Comparison of ENCODE assay signal across 12 cellular contexts in the genomic region with DNA sequence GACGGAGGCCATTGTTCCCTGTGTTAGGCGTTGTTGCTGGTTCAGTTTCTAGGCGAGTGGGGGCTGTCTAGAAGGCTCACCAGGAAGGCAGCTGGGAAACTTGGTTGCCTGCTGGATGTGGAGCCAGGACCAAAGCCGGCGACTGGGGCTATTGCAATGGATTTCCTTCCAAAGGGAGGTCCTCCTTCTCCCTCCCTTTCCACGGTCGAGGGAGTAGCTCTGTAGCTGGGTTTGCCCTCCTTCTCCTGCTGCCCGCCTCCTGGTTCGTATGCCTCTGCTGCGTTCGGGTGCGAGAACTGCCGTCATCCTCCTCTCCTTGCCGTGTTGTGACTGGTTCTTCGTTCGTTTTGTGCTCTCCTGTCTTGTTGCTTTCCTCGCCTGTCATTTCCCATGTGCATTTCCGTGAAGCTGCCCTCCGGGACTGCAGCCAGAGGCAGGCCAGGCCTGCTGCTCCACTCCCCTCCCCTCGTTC.
DNase-seq lines count a peak whose midpoint lies in the region; ATAC-seq and TF ChIP-seq lines count a peak whose summit lies in the region.
"Had no signal": no experiment of that assay in that cellular context is flagged by ENCODE, and none has a peak within 500 bp of the region (broad histone marks: within the 10 kb centered on the region; RNA-seq: fewer than 3 reads in every experiment).

No MANE protein-coding gene starts in this region.

- H3K27ac ChIP-seq in GM23248, result no peak overlapping the region
- peak overlapping the region; percentile 67 for H3K27ac ChIP-seq in caudate nucleus (ENCODE audit: low read depth, low read length)

- no peaks in the 10 kb centered on the region for H3K27me3 ChIP-seq in GM23248 (replicated peaks; ENCODE audit: insufficient read depth)

- no peaks in the 10 kb centered on the region for H4K20me1 ChIP-seq in GM23248 (ENCODE audit: insufficient read depth)

- H3K4me3 Mint-ChIP-seq in progenitor cell of endocrine pancreas (ENCODE audit: low read depth), result no peak overlapping the region
- H3K4me3 Mint-ChIP-seq: activated CD4-positive, alpha-beta memory T cell treated with anti-CD3 and anti-CD28 coated beads for 36 hours; CD4-positive, alpha-beta T cell had no signal

- H2AFZ ChIP-seq in GM23248, result peak overlapping the region; percentile 78

- H3K4me1 ChIP-seq in GM23248 (ENCODE audit: insufficient read depth), result peaks cover 11% of the 10 kb centered on the region

- peak overlapping the region; percentile 22; the same call in 1 of the 2 replicates for H3K9ac ChIP-seq in GM23248

- H3F3A ChIP-seq in GM23248 (ENCODE audit: insufficient read depth), result no peaks in the 10 kb centered on the region; the same call in 1 of the 2 replicates

- H3K4me2 ChIP-seq in GM23248 (ENCODE audit: unreplicated experiment), result peak overlapping the region; percentile 60

- H3K9me3 Mint-ChIP-seq in progenitor cell of endocrine pancreas (ENCODE audit: low read depth), result no peaks in the 10 kb centered on the region
- H3K9me3 Mint-ChIP-seq: activated CD4-positive, alpha-beta memory T cell treated with anti-CD3 and anti-CD28 coated beads for 36 hours; CD4-positive, alpha-beta T cell had no signal

- peak; percentile 50 for DNase-seq in GM23248
- DNase-seq in caudate nucleus (lab: John Stamatoyannopoulos, UW), result peak in 45 of 61 donors; percentile 4 to 80 (median 41)
- DNase-seq in iPS-NIHi7 (ENCODE audit: extremely low spot score), result peak; percentile 92
- no peak for DNase-seq in progenitor cell of endocrine pancreas (ENCODE audit: low spot score, unreplicated experiment)
- DNase-seq in HuH-7.5 (ENCODE audit: low spot score), result no peak
- DNase-seq in ACHN, result no peak
- DNase-seq: activated CD4-positive, alpha-beta memory T cell treated with anti-CD3 and anti-CD28 coated beads for 36 hours; CD4-positive, alpha-beta T cell; erythroblast; stimulated activated CD4-positive, alpha-beta T cell treated with anti-CD3 and anti-CD28 coated beads, Interleukin-4, amount 100 ng/mL, for 1 hour had no signal

- 9 to 10% methylated on average over 20 of the region's 20 CpGs for WGBS in GM23248 (ENCODE audit: low coverage in 1 of 2, low lambda C conversion rate in 2 of 2, missing lambda C conversion rate in 2 of 2), 2 experiments

- H3K9me3 ChIP-seq in GM23248 (ENCODE audit: low read depth), result no peaks in the 10 kb centered on the region

- ATAC-seq in HG03280 (IDR thresholded peaks at IDR 0.05; ENCODE audit: unreplicated experiment) (no peak), GM18870 (IDR thresholded peaks at IDR 0.05; ENCODE audit: unreplicated experiment) (no peak)

- peaks cover 6% of the 10 kb centered on the region for H3K36me3 Mint-ChIP-seq in progenitor cell of endocrine pancreas (ENCODE audit: insufficient read depth)
- H3K36me3 Mint-ChIP-seq: activated CD4-positive, alpha-beta memory T cell treated with anti-CD3 and anti-CD28 coated beads for 36 hours had no signal

- no peak for TF ChIP-seq CTCF in progenitor cell of endocrine pancreas (IDR thresholded peaks at IDR 0.05; ENCODE audit: unreplicated experiment)

- H3K4me1 Mint-ChIP-seq in progenitor cell of endocrine pancreas (ENCODE audit: low read depth), result peaks cover 4% of the 10 kb centered on the region

- peak overlapping the region; percentile 48 for H3K4me3 ChIP-seq in GM23248

- H3K36me3 ChIP-seq in GM23248 (ENCODE audit: low read depth), result no peaks in the 10 kb centered on the region

- no peaks in the 10 kb centered on the region for H3K9me2 ChIP-seq in GM23248 (ENCODE audit: insufficient read depth)

- H3K79me2 ChIP-seq in GM23248 (ENCODE audit: insufficient read depth), result no peaks in the 10 kb centered on the region

- H3K27me3 Mint-ChIP-seq in progenitor cell of endocrine pancreas, result no peaks in the 10 kb centered on the region
- H3K27me3 Mint-ChIP-seq: activated CD4-positive, alpha-beta memory T cell treated with anti-CD3 and anti-CD28 coated beads for 36 hours; CD4-positive, alpha-beta T cell had no signal

- peak overlapping the region; percentile 0 for H3K27ac Mint-ChIP-seq in progenitor cell of endocrine pancreas
- H3K27ac Mint-ChIP-seq: activated CD4-positive, alpha-beta memory T cell treated with anti-CD3 and anti-CD28 coated beads for 36 hours; CD4-positive, alpha-beta T cell had no signal

- in situ Hi-C loops in GM23248 (cut with MboI) (no loop called here), ACHN (cut with HindIII; ENCODE audit: low pct_ligation_motif_present, low pct_unique_long_range_greater_than_20kb, low sequenced_read_pairs) (no loop called here)

Comparison
In these comparisons a context has a peak if more than half of its experiments do, and no peak if none do; other contexts are left out.
1. DNase-seq: peak in GM23248 (single experiment), caudate nucleus (45 of 61) and iPS-NIHi7 (single experiment); none in progenitor cell of endocrine pancreas (single experiment), HuH-7.5 (single experiment) and ACHN (single experiment).